ENCODE assay signal across 1 cellular context in the genomic region with DNA sequence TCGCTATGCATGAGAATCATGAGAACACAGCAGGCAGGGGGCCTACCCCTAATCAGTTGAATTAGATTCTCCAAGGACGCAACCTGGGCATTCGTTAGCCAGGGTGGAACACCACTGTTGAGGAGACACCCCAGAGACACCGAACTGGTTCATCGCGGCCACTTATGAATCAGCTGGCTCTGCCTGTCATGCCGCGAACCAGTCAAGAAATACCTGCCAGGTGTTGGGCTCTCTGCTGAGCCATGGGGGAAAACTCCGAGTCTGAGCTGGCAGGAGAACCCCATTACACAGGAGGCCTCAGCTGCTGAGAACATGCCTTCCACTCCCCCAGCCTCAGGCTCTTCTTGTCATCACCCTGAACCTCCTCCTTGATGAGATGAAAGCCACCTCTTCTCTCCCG.
TF ChIP-seq lines count a peak whose summit lies in the region.

No MANE protein-coding gene starts in this region.

TF ChIP-seq in H1, 55 proteins besides CTCF, POLR2A, EP300 and RAD21 (continued from another document):
- no peak for TF ChIP-seq ATF2 (IDR thresholded peaks at IDR 0.05; ENCODE audit: low read length)
TF ChIP-seq in H1: peak in this region for 0.
